1 cellular context compared by ENCODE assay signal in genomic region chr1:109918077-109918606, GRCh38.
A peak's percentile ranks its signal among the peaks of the same experiment; 100 is the strongest.
TF ChIP-seq lines count a peak whose summit lies in the region.

No MANE protein-coding gene starts in this region.

TF ChIP-seq in K562, 482 proteins besides CTCF, POLR2A, EP300 and RAD21 (continued from another document and continues in another):
- TF ChIP-seq ZHX1 (conservative IDR thresholded peaks at IDR 0.05; ENCODE audit: low read length) (no peak), HNRNPL (IDR thresholded peaks at IDR 0.05; ENCODE audit: low read depth, low read length) (no peak), TFAM (CRISPR knock-in tag; conservative IDR thresholded peaks at IDR 0.05) (no peak), ZNF124 (CRISPR knock-in tag; IDR thresholded peaks at IDR 0.05) (no peak), ZFP1 (CRISPR knock-in tag; IDR thresholded peaks at IDR 0.05) (peak; percentile 7; the same call in 1 of the 2 replicates), CHAMP1 (IDR thresholded peaks at IDR 0.05) (peak; percentile 82; the same call in 1 of the 2 replicates), KLF16 (IDR thresholded peaks at IDR 0.05) (peak; percentile 93), ZNF165 (CRISPR knock-in tag; IDR thresholded peaks at IDR 0.05; ENCODE audit: borderline replicate concordance) (no peak), FOXP4 (CRISPR knock-in tag; IDR thresholded peaks at IDR 0.05; ENCODE audit: borderline replicate concordance) (no peak), RBM15 (IDR thresholded peaks at IDR 0.05; ENCODE audit: insufficient read depth, low read length) (no peak), XRCC5 (IDR thresholded peaks at IDR 0.05; ENCODE audit: low read depth, low read length) (no peak), SMARCC2 (IDR thresholded peaks at IDR 0.05; ENCODE audit: low read depth) (peak; percentile 78), MCM5 (IDR thresholded peaks at IDR 0.05; ENCODE audit: low read depth) (no peak), E2F6 (IDR thresholded peaks at IDR 0.05; ENCODE audit: borderline replicate concordance in 1 of 2, extremely low read depth in 1 of 2, insufficient read depth in 1 of 2, insufficient read length in 1 of 2, low read depth in 1 of 2, low read length in 1 of 2, poor library complexity in 1 of 2, severe bottlenecking in 1 of 2) (peak; percentile 62 to 77), ZNF146 (CRISPR knock-in tag; IDR thresholded peaks at IDR 0.05; ENCODE audit: unreplicated experiment) (no peak), TCFL5 (CRISPR knock-in tag; conservative IDR thresholded peaks at IDR 0.05) (no peak; the same call in 1 of the 2 replicates), POLR2AphosphoS2 (IDR thresholded peaks at IDR 0.05; ENCODE audit: low read length) (no peak; the same call in 1 of the 2 replicates), PHF8 (IDR thresholded peaks at IDR 0.05; ENCODE audit: borderline replicate concordance, low read length) (no peak), ZNF324 (CRISPR knock-in tag; IDR thresholded peaks at IDR 0.05) (no peak), CCAR2 (IDR thresholded peaks at IDR 0.05; ENCODE audit: low read depth, low read length) (no peak), CBX8 (IDR thresholded peaks at IDR 0.05; ENCODE audit: borderline replicate concordance, extremely low read depth, low read depth, low read length, poor library complexity, severe bottlenecking) (no peak), ZNF12 (CRISPR knock-in tag; IDR thresholded peaks at IDR 0.05) (no peak), ZNF444 (CRISPR knock-in tag; IDR thresholded peaks at IDR 0.05) (no peak), NFIX (CRISPR knock-in tag; IDR thresholded peaks at IDR 0.05; ENCODE audit: low read depth) (no peak), NR4A1 (CRISPR knock-in tag; IDR thresholded peaks at IDR 0.05) (no peak), NR4A1 (tag; IDR thresholded peaks at IDR 0.05) (peak; percentile 55), SIN3B (IDR thresholded peaks at IDR 0.05; ENCODE audit: low read depth) (no peak), RBFOX2 (IDR thresholded peaks at IDR 0.05; ENCODE audit: low read depth, low read length) (no peak), ZNF408 (CRISPR knock-in tag; IDR thresholded peaks at IDR 0.05; ENCODE audit: low read depth) (no peak), HDAC6 (IDR thresholded peaks at IDR 0.05; ENCODE audit: low read depth, low read length) (no peak), ZNF696 (CRISPR knock-in tag; conservative IDR thresholded peaks at IDR 0.05) (no peak), ZFPM2 (CRISPR knock-in tag; IDR thresholded peaks at IDR 0.05) (no peak), SAFB2 (IDR thresholded peaks at IDR 0.05; ENCODE audit: borderline replicate concordance, low read depth, low read length, severe bottlenecking) (no peak), MYC (IDR thresholded peaks at IDR 0.05; ENCODE audit: low read depth, low read length) (peak; percentile 97), MYC (CRISPR knock-in tag; IDR thresholded peaks at IDR 0.05; ENCODE audit: borderline replicate concordance, low read depth) (no peak), CREB3L1 (IDR thresholded peaks at IDR 0.05; ENCODE audit: borderline replicate concordance, low read depth) (peak; percentile 57), ZFP30 (CRISPR knock-in tag; IDR thresholded peaks at IDR 0.05; ENCODE audit: borderline replicate concordance) (no peak), STAT5A (IDR thresholded peaks at IDR 0.05; ENCODE audit: borderline replicate concordance, low read length) (peak; percentile 87), CTBP1 (IDR thresholded peaks at IDR 0.05; ENCODE audit: borderline replicate concordance) (peak; percentile 96), SAFB (IDR thresholded peaks at IDR 0.05; ENCODE audit: borderline replicate concordance, low read depth, low read length) (no peak), SIRT6 (IDR thresholded peaks at IDR 0.05; ENCODE audit: low read depth, low read length) (no peak), SNAPC5 (CRISPR knock-in tag; IDR thresholded peaks at IDR 0.05) (no peak), ZNF212 (CRISPR knock-in tag; IDR thresholded peaks at IDR 0.05) (peak; percentile 34; the same call in 1 of the 2 replicates), ZNF311 (CRISPR knock-in tag; IDR thresholded peaks at IDR 0.05) (no peak; the same call in 1 of the 2 replicates), MAFF (IDR thresholded peaks at IDR 0.05; ENCODE audit: low read length) (peak; percentile 65), ZNF77 (CRISPR knock-in tag; IDR thresholded peaks at IDR 0.05) (no peak), SP2 (IDR thresholded peaks at IDR 0.05; ENCODE audit: extremely low read depth, low read depth, low read length, poor library complexity, severe bottlenecking) (no peak), CREB1 (IDR thresholded peaks at IDR 0.05) (no peak), CREB1 (CRISPR knock-in tag; IDR thresholded peaks at IDR 0.05) (peak; percentile 39; the same call in 1 of the 2 replicates), CBX1 (IDR thresholded peaks at IDR 0.05; ENCODE audit: low read depth) (no peak), BHLHE40 (IDR thresholded peaks at IDR 0.05; ENCODE audit: low read length) (peak; percentile 93), SMARCB1 (IDR thresholded peaks at IDR 0.05; ENCODE audit: insufficient read length, low read depth) (no peak), HES1 (IDR thresholded peaks at IDR 0.05; ENCODE audit: low read depth) (peak; percentile 82), NELFE (IDR thresholded peaks at IDR 0.05; ENCODE audit: insufficient read depth, insufficient read length) (no peak), HSF4 (CRISPR knock-in tag; IDR thresholded peaks at IDR 0.05; ENCODE audit: borderline replicate concordance) (no peak), ZNF512 (tag; IDR thresholded peaks at IDR 0.05) (no peak), MNT (conservative IDR thresholded peaks at IDR 0.05) (peak; percentile 88 to 96), HMGXB4 (CRISPR knock-in tag; IDR thresholded peaks at IDR 0.05) (no peak)
